ENCODE assay signal across 8 cellular contexts in genomic region chr18:50356036-50356945, GRCh38. TPM values are rescaled to one million over a fixed set of nuclear protein-coding genes. Genes with fewer than 3 reads are reported as not detected.
DNase-seq lines count a peak whose midpoint lies in the region; ATAC-seq and TF ChIP-seq lines count a peak whose summit lies in the region.

No MANE protein-coding gene starts in this region.

- no peaks in the 10 kb centered on the region for H3K9me3 ChIP-seq in DOHH2 (ENCODE audit: control insufficient read depth, insufficient read depth, low read length)
- H3K9me3 ChIP-seq in T-helper 17 cell (ENCODE audit: control insufficient read depth, low read length, poor library complexity, severe bottlenecking), result no peaks in the 10 kb centered on the region
- H3K9me3 ChIP-seq in SJCRH30 (replicated peaks), result no peaks in the 10 kb centered on the region

- H3K27ac ChIP-seq in DOHH2 (ENCODE audit: low read depth, low read length), result no peak overlapping the region
- H3K27ac ChIP-seq in SJCRH30, result no peak overlapping the region

- H3K27ac Mint-ChIP-seq in T-helper 17 cell, result peak overlapping the region; percentile 67
- peak overlapping the region; percentile 22 for H3K27ac Mint-ChIP-seq in memory B cell

- H3K4me1 Mint-ChIP-seq in T-helper 17 cell, result peaks cover 8% of the 10 kb centered on the region
- peaks cover 14% of the 10 kb centered on the region for H3K4me1 Mint-ChIP-seq in memory B cell

- no peaks in the 10 kb centered on the region for H3F3A ChIP-seq in DOHH2 (ENCODE audit: control insufficient read depth, insufficient read depth)

- no peaks in the 10 kb centered on the region for H3K79me2 ChIP-seq in DOHH2 (ENCODE audit: control insufficient read depth, low read length)

- DNase-seq in T-helper 17 cell, result no peak
- no peak for DNase-seq in memory B cell (ENCODE audit: low spot score in 2 of 2)
- no peak for DNase-seq in SJCRH30
- no peak for DNase-seq in pons (ENCODE audit: low spot score)
- DNase-seq in cortex of kidney (lab: John Stamatoyannopoulos, UW), result no peak

- H3K9me3 Mint-ChIP-seq in memory B cell, result no peaks in the 10 kb centered on the region

- no peak for TF ChIP-seq CTCF in DOHH2 (IDR thresholded peaks at IDR 0.05; ENCODE audit: low read depth, low read length, poor library complexity, severe bottlenecking)

- H3K4me3 ChIP-seq in DOHH2 (ENCODE audit: low read length), result no peak overlapping the region
- H3K4me3 ChIP-seq in SJCRH30, result no peak overlapping the region

- no peaks in the 10 kb centered on the region for H4K20me1 ChIP-seq in DOHH2 (ENCODE audit: control insufficient read depth, insufficient read depth, low read depth, low read length)

- H3K27me3 ChIP-seq in DOHH2 (ENCODE audit: control insufficient read depth, low read length), result peaks cover 19% of the 10 kb centered on the region
- no peaks in the 10 kb centered on the region for H3K27me3 ChIP-seq in SJCRH30

- H3K36me3 Mint-ChIP-seq in T-helper 17 cell (ENCODE audit: low read depth), result peaks cover 8% of the 10 kb centered on the region
- H3K36me3 Mint-ChIP-seq in memory B cell, result no peaks in the 10 kb centered on the region

- H3K36me3 ChIP-seq in DOHH2 (ENCODE audit: control insufficient read depth, low read length), result no peaks in the 10 kb centered on the region
- H3K36me3 ChIP-seq in SJCRH30, result no peaks in the 10 kb centered on the region

- peaks cover 36% of the 10 kb centered on the region for H3K27me3 Mint-ChIP-seq in T-helper 17 cell
- peaks cover 4% of the 10 kb centered on the region for H3K27me3 Mint-ChIP-seq in memory B cell

- no peaks in the 10 kb centered on the region for H3K9me2 ChIP-seq in DOHH2 (replicated peaks; ENCODE audit: control insufficient read depth, low read length)

- H3K4me2 ChIP-seq in DOHH2 (ENCODE audit: low read length), result peak overlapping the region; percentile 20; the same call in 1 of the 2 replicates

- ATAC-seq in GM19395 (IDR thresholded peaks at IDR 0.05; ENCODE audit: unreplicated experiment) (peak; percentile 80), HG03354 (IDR thresholded peaks at IDR 0.05; ENCODE audit: poor library complexity, severe bottlenecking, unreplicated experiment) (peak; percentile 85), T-helper 17 cell (peak; percentile 47), memory B cell (ENCODE audit: low read depth) (peak; percentile 72)

- H3K4me3 Mint-ChIP-seq in T-helper 17 cell (no peak overlapping the region), memory B cell (peak overlapping the region; percentile 67)

- H3K4me1 ChIP-seq in DOHH2 (ENCODE audit: control insufficient read depth, low read length), result peaks cover 18% of the 10 kb centered on the region
- H3K4me1 ChIP-seq in SJCRH30, result peaks cover 2% of the 10 kb centered on the region; the same call in 1 of the 2 replicates

RNA-seq across cellular contexts. Expression of gene SKA1, which starts 18.6 kb away (rescaled TPM):
- total RNA-seq in T-helper 17 cell, result under 1 TPM; 0.27 to 0.39 TPM
- total RNA-seq in SJCRH30 (2014; rRNA removed; shearing (Covaris generic)), result 41.1 and 49.9 TPM in 2 replicates

Comparison
In these comparisons a context has a peak if more than half of its experiments do, and no peak if none do; other contexts are left out.
1. RNA of gene SKA1, which starts 18.6 kb away (total RNA-seq): 41.1 to 49.9 TPM in SJCRH30; 0.27 to 0.39 TPM in T-helper 17 cell; every median in the first group is over 10 times any median in the second.
2. Peak in every context shown above with its lines, with median percentiles within 50 percentile points of each other: ATAC-seq.